14 cellular contexts compared by ENCODE assay signal in genomic region chr5:153974813-153975163, GRCh38.
DNase-seq lines count a peak whose midpoint lies in the region; ATAC-seq and TF ChIP-seq lines count a peak whose summit lies in the region.
"Had no signal": no experiment of that assay in that cellular context is flagged by ENCODE, and none has a peak within 500 bp of the region (broad histone marks: within the 10 kb centered on the region; RNA-seq: fewer than 3 reads in every experiment).

No MANE protein-coding gene starts in this region.

- no peak overlapping the region for H3K4me3 Mint-ChIP-seq in naive thymus-derived CD4-positive, alpha-beta T cell
- H3K4me3 Mint-ChIP-seq: CD4-positive, alpha-beta T cell had no signal

- no peaks in the 10 kb centered on the region for H3K9me3 Mint-ChIP-seq in naive thymus-derived CD4-positive, alpha-beta T cell
- H3K9me3 Mint-ChIP-seq: CD4-positive, alpha-beta T cell had no signal

- no peak overlapping the region for H3K27ac Mint-ChIP-seq in naive thymus-derived CD4-positive, alpha-beta T cell
- H3K27ac Mint-ChIP-seq: CD4-positive, alpha-beta T cell had no signal

- H3K27me3 Mint-ChIP-seq in naive thymus-derived CD4-positive, alpha-beta T cell, result peaks cover 3 to 21% (median 11%) of the 10 kb centered on the region in 5 donors

- H3K4me1 ChIP-seq in Panc1 (ENCODE audit: control insufficient read depth, insufficient read depth, low read length), result no peaks in the 10 kb centered on the region
- H3K4me1 ChIP-seq in naive thymus-derived CD4-positive, alpha-beta T cell (ENCODE audit: control insufficient read depth in 2 of 2, insufficient read depth in 2 of 2, low read length in 2 of 2), result no peaks in the 10 kb centered on the region
- H3K4me1 ChIP-seq: body of pancreas, stomach had no signal

- ATAC-seq in GM19035 (IDR thresholded peaks at IDR 0.05; ENCODE audit: unreplicated experiment), result peak; percentile 23
- ATAC-seq in HG02678 (IDR thresholded peaks at IDR 0.05; ENCODE audit: unreplicated experiment), result peak; percentile 10
- ATAC-seq in Panc1, result peak; percentile 59
- ATAC-seq in naive thymus-derived CD4-positive, alpha-beta T cell, result peak; percentile 16
- ATAC-seq in HG03565 (IDR thresholded peaks at IDR 0.05; ENCODE audit: unreplicated experiment), result no peak
- no peak for ATAC-seq in GM18517 (IDR thresholded peaks at IDR 0.05; ENCODE audit: unreplicated experiment)

- no peak for TF ChIP-seq CTCF in Panc1 (IDR thresholded peaks at IDR 0.05)

- H3K27me3 ChIP-seq in Panc1 (ENCODE audit: control insufficient read depth, insufficient read depth, low read length), result peaks cover 8% of the 10 kb centered on the region
- H3K27me3 ChIP-seq in naive thymus-derived CD4-positive, alpha-beta T cell (ENCODE audit: control insufficient read depth in 2 of 2, insufficient read depth in 2 of 2, low read length in 2 of 2), result no peaks in the 10 kb centered on the region
- H3K27me3 ChIP-seq: body of pancreas had no signal

- no peaks in the 10 kb centered on the region for H3K4me1 Mint-ChIP-seq in naive thymus-derived CD4-positive, alpha-beta T cell

- no peak overlapping the region for H3K27ac ChIP-seq in Panc1 (ENCODE audit: low read length)
- no peak overlapping the region for H3K27ac ChIP-seq in naive thymus-derived CD4-positive, alpha-beta T cell (ENCODE audit: low read depth, low read length)
- H3K27ac ChIP-seq: body of pancreas, SJCRH30, skin epidermis, stomach had no signal

- POLR2A ChIA-PET in Panc1 (lab: Charles Lee), result interaction anchor here (0.6 kb wide), 1 partner anchor 10 kb away, joined by 3 read pairs; no protein-coding TSS in a partner anchor
- POLR2A ChIA-PET in naive thymus-derived CD4-positive, alpha-beta T cell (lab: Charles Lee), result no interaction called here

- no peak overlapping the region for H3K4me3 ChIP-seq in Panc1 (ENCODE audit: low read depth in 2 of 2, low read length in 2 of 2)
- no peak overlapping the region for H3K4me3 ChIP-seq in naive thymus-derived CD4-positive, alpha-beta T cell (ENCODE audit: low read length)
- H3K4me3 ChIP-seq: body of pancreas, SJCRH30, skin epidermis, stomach had no signal

- CTCF ChIA-PET in Panc1 (lab: Charles Lee), result interaction anchor here (0.6 to 2.2 kb wide), 3 partner anchors 98 to 1420 kb away, joined by 3 to 8 read pairs (median 3); no protein-coding TSS in a partner anchor
- CTCF ChIA-PET in naive thymus-derived CD4-positive, alpha-beta T cell (lab: Charles Lee), result interaction anchor here (0.6 to 2.7 kb wide), 5 partner anchors 54 to 665 kb away, joined by 3 to 12 read pairs (median 4); no protein-coding TSS in a partner anchor

- BruUV-seq in Panc1 (replicated peaks; lab: Mats Ljungman, UMichigan), result no TSS peak

- DNase-seq in Panc1 (ENCODE audit: low read depth, low spot score), result no peak
- DNase-seq in naive thymus-derived CD4-positive, alpha-beta T cell, result no peak
- no peak for DNase-seq in SKM-1 treated with dmso at 0.1 percent for 144 hours (lab: John Stamatoyannopoulos, UW; ENCODE audit: unreplicated experiment)
- DNase-seq: NK-92 treated with Interleukin-12 subunit alpha and Interleukin-12 subunit beta, amount 100 ng/mL, for 24 hours; occipital lobe; stomach had no signal

- H3K9me3 ChIP-seq in Panc1 (ENCODE audit: control insufficient read depth, insufficient read depth, low read depth, low read length), result no peaks in the 10 kb centered on the region
- H3K9me3 ChIP-seq in naive thymus-derived CD4-positive, alpha-beta T cell (ENCODE audit: control insufficient read depth in 2 of 3, low read length in 3 of 3), result no peaks in the 10 kb centered on the region
- H3K9me3 ChIP-seq: body of pancreas, SJCRH30, stomach had no signal

- in situ Hi-C loops in Panc1 (cut with HindIII; ENCODE audit: low pct_unique_long_range_greater_than_20kb, low sequenced_read_pairs), result no loop called here

- intact Hi-C loops in Panc1 (cut with micrococcal nuclease; ENCODE audit: unreplicated experiment), result loop anchor here (1.0 to 10.0 kb wide), 5 partner anchors 98 to 660 kb away; no protein-coding TSS in a partner anchor
- intact Hi-C loops in naive thymus-derived CD4-positive, alpha-beta T cell (cut with micrococcal nuclease), result loop anchor here (1.0 to 10.0 kb wide), 9 partner anchors 98 to 670 kb away; no protein-coding TSS in a partner anchor

- no peaks in the 10 kb centered on the region for H3K36me3 Mint-ChIP-seq in naive thymus-derived CD4-positive, alpha-beta T cell

- no peaks in the 10 kb centered on the region for H3K36me3 ChIP-seq in Panc1 (ENCODE audit: control insufficient read depth, insufficient read depth, low read length)
- H3K36me3 ChIP-seq in naive thymus-derived CD4-positive, alpha-beta T cell (ENCODE audit: control insufficient read depth in 2 of 3, insufficient read depth in 3 of 3, low read length in 3 of 3), result no peaks in the 10 kb centered on the region
- H3K36me3 ChIP-seq: SJCRH30, stomach had no signal

Comparison
In these comparisons a context has a peak if more than half of its experiments do, and no peak if none do; other contexts are left out.
1. ATAC-seq: peak in GM19035 (single experiment), HG02678 (single experiment), Panc1 (single experiment) and naive thymus-derived CD4-positive, alpha-beta T cell (single experiment); none in HG03565 (single experiment) and GM18517 (single experiment).